ENCODE assay signal across 25 cellular contexts in the genomic region with DNA sequence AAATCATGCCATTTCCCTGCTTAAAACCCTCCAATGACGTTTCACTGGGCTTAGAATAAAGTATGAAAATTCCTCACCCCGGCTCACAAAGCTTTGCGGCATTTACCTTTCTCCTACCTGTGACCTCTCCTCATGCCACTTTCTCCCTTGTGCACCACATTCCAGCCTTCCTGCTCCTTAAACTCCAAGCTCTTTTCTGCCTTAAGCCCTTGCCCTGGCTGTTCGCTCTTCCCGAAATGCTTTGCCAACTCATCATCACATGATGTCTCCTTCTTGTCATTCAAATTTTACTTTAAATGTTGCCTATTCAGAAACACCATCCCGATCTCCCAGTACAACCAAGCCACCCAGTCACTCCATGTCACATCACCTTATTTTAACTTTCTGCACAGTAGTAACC. TPM values are rescaled to one million over a fixed set of nuclear protein-coding genes. Genes with fewer than 3 reads are reported as not detected.
DNase-seq lines count a peak whose midpoint lies in the region; ATAC-seq and TF ChIP-seq lines count a peak whose summit lies in the region.
"Had no signal": no experiment of that assay in that cellular context is flagged by ENCODE, and none has a peak within 500 bp of the region (broad histone marks: within the 10 kb centered on the region; RNA-seq: fewer than 3 reads in every experiment).

No MANE protein-coding gene starts in this region.

- intact Hi-C loops in PC-3 (cut with micrococcal nuclease) (loop anchor here (2.0 kb wide), 2 partner anchors 65 kb away; a partner anchor contains a TSS), esophagus squamous epithelium (cut with DNase I) (no loop called here), sciatic nerve (cut with DNase I) (no loop called here)

- ATAC-seq in PC-3 (no peak), sciatic nerve (no peak), GM18505 (IDR thresholded peaks at IDR 0.05; ENCODE audit: unreplicated experiment) (no peak), HG03520 (IDR thresholded peaks at IDR 0.05; ENCODE audit: unreplicated experiment) (no peak)

- H3F3A ChIP-seq in PC-3 (ENCODE audit: low read length, unreplicated experiment), result no peaks in the 10 kb centered on the region
- peaks cover 29% of the 10 kb centered on the region for H3F3A ChIP-seq in neural progenitor cell (ENCODE audit: low read depth)

- H3K27ac Mint-ChIP-seq in neural progenitor cell, result no peak overlapping the region
- H3K27ac Mint-ChIP-seq: activated naive CD4-positive, alpha-beta T cell treated with anti-CD3 and anti-CD28 coated beads, Interleukin-2, amount 50 U/mL, for 72 hours; activated T-helper 2 cell treated with anti-CD3 and anti-CD28 coated beads, Interferon-gamma antibody, Interleukin-2, Interleukin-4, amounts not matched to agents 10 μg/mL and 5 μg/mL and 100 μg/mL, durations not matched to agents 14 hours and 24 hours and 36 hours; immature natural killer cell; mesothelial cell of epicardium; nephron progenitor cell had no signal

- peak overlapping the region; percentile 86 for H3K27ac ChIP-seq in PC-3 (ENCODE audit: low read length)
- H3K27ac ChIP-seq in esophagus squamous epithelium, result peak overlapping the region in 3 of 4 donors; percentile 86 to 90 (median 88)
- H3K27ac ChIP-seq in neural progenitor cell, result no peak overlapping the region
- H3K27ac ChIP-seq: left ventricle myocardium inferior, parathyroid adenoma had no signal

- no peaks in the 10 kb centered on the region for H3K9me2 ChIP-seq in PC-3 (replicated peaks; ENCODE audit: low read length)

- H3K4me2 ChIP-seq in PC-3 (ENCODE audit: low read length), result peak overlapping the region; percentile 92
- peak overlapping the region; percentile 96 for H3K4me2 ChIP-seq in neural progenitor cell

- H3K36me3 ChIP-seq in PC-3 (ENCODE audit: low read depth, low read length), result peaks cover 4% of the 10 kb centered on the region; the same call in 1 of the 2 replicates
- no peaks in the 10 kb centered on the region for H3K36me3 ChIP-seq in esophagus squamous epithelium
- H3K36me3 ChIP-seq in neural progenitor cell, result no peaks in the 10 kb centered on the region
- H3K36me3 ChIP-seq: heart left ventricle, left ventricle myocardium inferior had no signal

- H3K9ac ChIP-seq in PC-3 (ENCODE audit: low read length), result peak overlapping the region; percentile 16; the same call in 1 of the 2 replicates
- no peak overlapping the region for H3K9ac ChIP-seq in neural progenitor cell
- H3K9ac ChIP-seq: parathyroid adenoma had no signal

- H3K4me3 Mint-ChIP-seq in neural progenitor cell, result no peak overlapping the region
- H3K4me3 Mint-ChIP-seq: central memory CD8-positive, alpha-beta T cell; immature natural killer cell; mesothelial cell of epicardium; nephron progenitor cell had no signal

- H3K79me2 ChIP-seq in PC-3 (ENCODE audit: low read length) (peaks cover 49% of the 10 kb centered on the region), neural progenitor cell (ENCODE audit: low read depth) (peaks cover 18% of the 10 kb centered on the region)

- H3K4me1 ChIP-seq in PC-3 (ENCODE audit: insufficient read depth, low read length) (peaks cover 30% of the 10 kb centered on the region), esophagus squamous epithelium (peaks cover 0 to 59% (median 10%) of the 10 kb centered on the region in 3 donors), neural progenitor cell (peaks cover 8% of the 10 kb centered on the region)

- no peaks in the 10 kb centered on the region for H3K9me3 Mint-ChIP-seq in neural progenitor cell
- H3K9me3 Mint-ChIP-seq: activated naive CD4-positive, alpha-beta T cell treated with anti-CD3 and anti-CD28 coated beads, Interleukin-2, amount 50 U/mL, for 72 hours; activated T-helper 2 cell treated with anti-CD3 and anti-CD28 coated beads, Interferon-gamma antibody, Interleukin-2, Interleukin-4, amounts not matched to agents 10 μg/mL and 5 μg/mL and 100 μg/mL, durations not matched to agents 14 hours and 24 hours and 36 hours; central memory CD8-positive, alpha-beta T cell; immature natural killer cell; mesothelial cell of epicardium; nephron progenitor cell had no signal

- 87 to 88% methylated on average over 6 of the region's 6 CpGs for WGBS in esophagus squamous epithelium, 2 donors

- TF ChIP-seq POLR2A in esophagus squamous epithelium (IDR thresholded peaks at IDR 0.05), result no peak
- TF ChIP-seq POLR2A in GM18505 (IDR thresholded peaks at IDR 0.05; ENCODE audit: borderline replicate concordance, extremely low read depth, insufficient read depth, insufficient read length), result no peak

- no peak overlapping the region for H2AFZ ChIP-seq in PC-3 (ENCODE audit: low read length)
- no peak overlapping the region for H2AFZ ChIP-seq in neural progenitor cell (replicated peaks)
- H2AFZ ChIP-seq: parathyroid adenoma had no signal

- CTCF ChIA-PET in PC-3 (lab: Charles Lee), result interaction anchor here (1.0 kb wide), 1 partner anchor 51 kb away, joined by 3 read pairs; no protein-coding TSS in a partner anchor

- POLR2A ChIA-PET in PC-3 (lab: Charles Lee; ENCODE audit: unreplicated experiment), result interaction anchor here (0.6 kb wide), 1 partner anchor 245 kb away, joined by 4 read pairs; no protein-coding TSS in a partner anchor

- H3K4me1 Mint-ChIP-seq in neural progenitor cell, result peaks cover 6% of the 10 kb centered on the region

- DNase-seq in ELF-1 (ENCODE audit: low read depth, low spot score) (peak; percentile 31), PC-3 (no peak), esophagus squamous epithelium (lab: John Stamatoyannopoulos, UW) (no peak), neural progenitor cell (ENCODE audit: low spot score) (no peak), sciatic nerve (ENCODE audit: low spot score) (no peak), HuH-7.5 (ENCODE audit: low spot score) (no peak)
- DNase-seq: activated CD4-positive, alpha-beta T cell treated with anti-CD3 and anti-CD28 coated beads, Interleukin-2, amount 50 U/mL, for 48 hours; activated CD8-positive, alpha-beta memory T cell treated with anti-CD3 and anti-CD28 coated beads, Interleukin-2, amount 50 U/mL, for 48 hours; heart left ventricle; immature natural killer cell; left ventricle myocardium inferior; NCI-H1105 treated with DMSO at 0.1 percent for 48 hours; NCI-H2081 treated with DMSO at 0.1 percent for 48 hours; NCI-H446 treated with DMSO at 0.1 percent for 48 hours; nephron progenitor cell; SIG-M5; SW 1271 had no signal

- no peaks in the 10 kb centered on the region for H3K27me3 ChIP-seq in PC-3 (ENCODE audit: low read length)
- H3K27me3 ChIP-seq in esophagus squamous epithelium, result peaks cover 0 to 30% (median 0%) of the 10 kb centered on the region in 4 donors
- H3K27me3 ChIP-seq in neural progenitor cell, result peaks cover 25% of the 10 kb centered on the region

- H3K9me3 ChIP-seq in PC-3 (ENCODE audit: low read length) (no peaks in the 10 kb centered on the region), esophagus squamous epithelium (no peaks in the 10 kb centered on the region), neural progenitor cell (ENCODE audit: low read depth) (no peaks in the 10 kb centered on the region)
- H3K9me3 ChIP-seq: heart left ventricle, left ventricle myocardium inferior had no signal

- H3K4me3 ChIP-seq in PC-3 (ENCODE audit: low read length) (peak overlapping the region; percentile 87), esophagus squamous epithelium (peak overlapping the region in 2 of 4 donors; percentile 90 to 91), neural progenitor cell (no peak overlapping the region)

- peaks cover 4% of the 10 kb centered on the region for H3K36me3 Mint-ChIP-seq in neural progenitor cell
- H3K36me3 Mint-ChIP-seq: mesothelial cell of epicardium had no signal

- no TSS peak for BruUV-seq in PC-3 (replicated peaks; lab: Mats Ljungman, UMichigan)

- H4K20me1 ChIP-seq in PC-3 (ENCODE audit: low read length) (no peaks in the 10 kb centered on the region), neural progenitor cell (ENCODE audit: low read depth) (peaks cover 39% of the 10 kb centered on the region)

- peaks cover 7% of the 10 kb centered on the region for H3K27me3 Mint-ChIP-seq in neural progenitor cell (ENCODE audit: insufficient read depth, low read depth)

- TF ChIP-seq CTCF in PC-3 (conservative IDR thresholded peaks at IDR 0.05; ENCODE audit: low read depth, low read length), result no peak
- no peak for TF ChIP-seq CTCF in esophagus squamous epithelium (IDR thresholded peaks at IDR 0.05)
- no peak for TF ChIP-seq CTCF in neural progenitor cell (IDR thresholded peaks at IDR 0.05)

RNA-seq across cellular contexts. Expression of a gene that starts 2.0 kb away (rescaled TPM):
- total RNA-seq in PC-3 (2014; rRNA removed), result 18.4 and 20.7 TPM in 2 replicates
- total RNA-seq in esophagus squamous epithelium, result 100 to 1,000 TPM in 1 of 4 donors, 10 to 100 TPM in 3; 49.8 to 129 (median 59.3) TPM
- total RNA-seq in neural progenitor cell (ENCODE audit: low replicate concordance), result 20.3 and 24.0 TPM in 2 replicates
- 96.6 TPM for total RNA-seq in sciatic nerve
- total RNA-seq: IMR-90 had no signal
